In the genomic region with DNA sequence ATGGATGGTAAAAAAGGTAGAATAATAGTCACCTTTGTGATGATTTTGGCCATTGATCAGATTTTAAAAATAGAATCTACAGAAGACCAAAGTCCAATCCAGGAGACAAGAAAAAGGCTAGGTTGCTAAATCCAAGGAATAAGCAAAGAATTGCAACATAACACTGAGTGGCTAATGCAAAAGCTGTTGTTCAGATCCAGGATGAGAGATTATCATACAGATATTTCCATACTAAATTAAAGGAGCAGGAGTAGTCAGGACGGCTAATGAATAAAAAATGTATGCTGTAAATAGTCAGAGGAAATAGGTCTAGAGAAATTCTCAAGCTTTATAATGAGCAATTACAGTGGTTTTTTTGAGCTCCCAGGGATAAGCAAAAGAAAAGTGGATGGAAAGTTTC, we compare ENCODE assay signal across 15 cellular contexts.
A peak's percentile ranks its signal among the peaks of the same experiment; 100 is the strongest.
DNase-seq lines count a peak whose midpoint lies in the region; ATAC-seq and TF ChIP-seq lines count a peak whose summit lies in the region.
"Had no signal": no experiment of that assay in that cellular context is flagged by ENCODE, and none has a peak within 500 bp of the region (broad histone marks: within the 10 kb centered on the region; RNA-seq: fewer than 3 reads in every experiment).

No MANE protein-coding gene starts in this region.

- peak; percentile 21 for DNase-seq in AG10803 (ENCODE audit: low read depth)
- peak; percentile 68 for DNase-seq in GM23248
- DNase-seq in body of pancreas: no peak
- DNase-seq in fibroblast of the aortic adventitia (ENCODE audit: low read depth): peak; percentile 41
- DNase-seq in H4 (ENCODE audit: low spot score): no peak
- no peak for DNase-seq in right lobe of liver
- no peak for DNase-seq in activated CD4-positive, alpha-beta T cell treated with anti-CD3 and anti-CD28 coated beads for 4 hours
- DNase-seq: CD4-positive, alpha-beta memory T cell; DMS153; DMS79; GDM1; GOT3; H9 had no signal

- TF ChIP-seq CTCF in AG10803 (conservative IDR thresholded peaks at IDR 0.05; ENCODE audit: low read length): no peak
- no peak for TF ChIP-seq CTCF in body of pancreas (IDR thresholded peaks at IDR 0.05)
- no peak for TF ChIP-seq CTCF in fibroblast of the aortic adventitia (IDR thresholded peaks at IDR 0.05; ENCODE audit: insufficient read depth, low read length)
- TF ChIP-seq CTCF in right lobe of liver (IDR thresholded peaks at IDR 0.05): no peak

- H3K27ac ChIP-seq in GM23248 (peak overlapping the region; percentile 56), body of pancreas (no peak overlapping the region), right lobe of liver (no peak overlapping the region)
- H3K27ac ChIP-seq: BLaER1, HL-60 had no signal

- H2AFZ ChIP-seq in GM23248: no peak overlapping the region

- in situ Hi-C loops in GM23248 (cut with MboI): loop anchor here (25.0 kb wide), 1 partner anchor 813 kb away; no protein-coding TSS in a partner anchor

- no peaks in the 10 kb centered on the region for H3K27me3 ChIP-seq in GM23248 (replicated peaks; ENCODE audit: insufficient read depth)
- no peaks in the 10 kb centered on the region for H3K27me3 ChIP-seq in body of pancreas
- no peaks in the 10 kb centered on the region for H3K27me3 ChIP-seq in right lobe of liver
- H3K27me3 ChIP-seq: BLaER1 had no signal

- peak overlapping the region; percentile 13 for H3K4me2 ChIP-seq in GM23248 (ENCODE audit: unreplicated experiment)
- H3K4me2 ChIP-seq: BLaER1 had no signal

- ATAC-seq in body of pancreas (peak; percentile 33), right lobe of liver (no peak)

- TF ChIP-seq POLR2A in body of pancreas (IDR thresholded peaks at IDR 0.05) (no peak), right lobe of liver (IDR thresholded peaks at IDR 0.05) (no peak)

- no peaks in the 10 kb centered on the region for H3K79me2 ChIP-seq in GM23248 (ENCODE audit: insufficient read depth)

- H3K9me3 ChIP-seq in GM23248 (ENCODE audit: low read depth) (no peaks in the 10 kb centered on the region), body of pancreas (no peaks in the 10 kb centered on the region), right lobe of liver (no peaks in the 10 kb centered on the region)
- H3K9me3 ChIP-seq: BLaER1 had no signal

- H3K4me3 ChIP-seq in AG10803 (ENCODE audit: low read length) (no peak overlapping the region), GM23248 (no peak overlapping the region), body of pancreas (no peak overlapping the region), fibroblast of the aortic adventitia (ENCODE audit: low read depth, low read length) (no peak overlapping the region), right lobe of liver (no peak overlapping the region)
- H3K4me3 ChIP-seq: BLaER1 had no signal

- 0% methylated on average over 1 of the region's 1 CpG for WGBS in GM23248 (ENCODE audit: low coverage in 1 of 2, low lambda C conversion rate in 2 of 2, missing lambda C conversion rate in 2 of 2), 2 experiments
- 19 to 25% methylated on average over 1 of the region's 1 CpG for WGBS in body of pancreas, 2 donors
- 7% methylated on average over 1 of the region's 1 CpG for WGBS in right lobe of liver (ENCODE audit: insufficient coverage, low coverage, low lambda C conversion rate, missing lambda C conversion rate)

- peaks cover 22% of the 10 kb centered on the region; the same call in 1 of the 2 replicates for H3F3A ChIP-seq in GM23248 (ENCODE audit: insufficient read depth)

- H3K36me3 ChIP-seq in GM23248 (ENCODE audit: low read depth) (no peaks in the 10 kb centered on the region), body of pancreas (replicated peaks in 1 of 2; ENCODE audit: insufficient read depth in 1 of 2, low read depth in 2 of 2) (no peaks in the 10 kb centered on the region), right lobe of liver (no peaks in the 10 kb centered on the region)
- H3K36me3 ChIP-seq: BLaER1 had no signal

- H3K4me1 ChIP-seq in GM23248 (ENCODE audit: insufficient read depth) (peaks cover 49% of the 10 kb centered on the region), body of pancreas (peaks cover 9% of the 10 kb centered on the region), right lobe of liver (no peaks in the 10 kb centered on the region)
- H3K4me1 ChIP-seq: BLaER1 had no signal

- no peaks in the 10 kb centered on the region for H3K9me2 ChIP-seq in GM23248 (ENCODE audit: insufficient read depth)

- no peaks in the 10 kb centered on the region for H4K20me1 ChIP-seq in GM23248 (ENCODE audit: insufficient read depth)
- H4K20me1 ChIP-seq: BLaER1 had no signal

- intact Hi-C loops in body of pancreas (cut with DNase I): no loop called here
- intact Hi-C loops in right lobe of liver (cut with DNase I): no loop called here

- no peak overlapping the region for H3K9ac ChIP-seq in GM23248
- H3K9ac ChIP-seq: BLaER1 had no signal

Comparison
In these comparisons a context has a peak if more than half of its experiments do, and no peak if none do; other contexts are left out.
1. DNase-seq: peak in AG10803 (single experiment), GM23248 (single experiment) and fibroblast of the aortic adventitia (single experiment); none in body of pancreas (0 of 4), H4 (single experiment), right lobe of liver (0 of 3) and activated CD4-positive, alpha-beta T cell treated with anti-CD3 and anti-CD28 coated beads for 4 hours (0 of 2).